8 cellular contexts compared by ENCODE assay signal in genomic region chr12:116737774-116738657, GRCh38. TPM values are rescaled to one million over a fixed set of nuclear protein-coding genes. Genes with fewer than 3 reads are reported as not detected.
DNase-seq lines count a peak whose midpoint lies in the region; ATAC-seq lines count a peak whose summit lies in the region.

Gene RNFT2, plus strand, starts transcription at chr12:116738315. Its CDS starts 2,183 bp downstream, at chr12:116740498.
Gene SPRING1, minus strand, starts transcription at chr12:116738069. Its CDS starts 169 bp downstream, at chr12:116737900.

- peak; percentile 96 for DNase-seq in DMS153 treated with DMSO at 0.1 percent for 48 hours (lab: John Stamatoyannopoulos, UW; ENCODE audit: unreplicated experiment)
- peak; percentile 50 for DNase-seq in OCI-M2 (lab: John Stamatoyannopoulos, UW; ENCODE audit: unreplicated experiment)
- DNase-seq in activated T-cell treated with anti-CD3 and anti-CD28 coated beads, Interleukin-2, amount 50 U/mL, for 1 hour: peak; percentile 98
- DNase-seq in stimulated activated CD8-positive, alpha-beta memory T cell treated with anti-CD3 and anti-CD28 coated beads, Interleukin-7, amount 100 ng/mL, for 1 hour (ENCODE audit: low read depth in 2 of 2): peak; percentile 96 to 99

- H3K4me1 Mint-ChIP-seq in IgD-negative memory B cell: peaks cover 22 to 33% (median 27%) of the 10 kb centered on the region in 3 donors

- 0% methylated on average over 38 to 80 of the region's 80 CpGs for WGBS in esophagus, 2 donors

- H3K27me3 ChIP-seq in esophagus (ENCODE audit: control insufficient read depth in 1 of 2, insufficient read depth in 2 of 2, low read length in 2 of 2) (no peaks in the 10 kb centered on the region), mucosa of stomach (ENCODE audit: control insufficient read depth, insufficient read depth, low read length) (no peaks in the 10 kb centered on the region)

- H3K36me3 ChIP-seq in esophagus (ENCODE audit: control insufficient read depth in 2 of 2, insufficient read depth in 2 of 2, low read length in 1 of 2) (no peaks in the 10 kb centered on the region), mucosa of stomach (ENCODE audit: control insufficient read depth, insufficient read depth, low read length) (no peaks in the 10 kb centered on the region)

- H3K36me3 Mint-ChIP-seq in IgD-negative memory B cell: peaks cover 7% of the 10 kb centered on the region

- ATAC-seq in GM21529 (IDR thresholded peaks at IDR 0.05; ENCODE audit: unreplicated experiment): peak; percentile 95

- H3K27ac ChIP-seq in esophagus (ENCODE audit: low read depth in 2 of 2, low read length in 1 of 2): peak within 1 kb of the TSS; percentile 53 to 75

- H3K9me3 Mint-ChIP-seq in IgD-negative memory B cell: no peaks in the 10 kb centered on the region

- H3K4me1 ChIP-seq in esophagus (ENCODE audit: control insufficient read depth in 2 of 2, insufficient read depth in 2 of 2, low read length in 1 of 2): peaks cover 0 to 8% of the 10 kb centered on the region in 2 donors
- peaks cover 4% of the 10 kb centered on the region for H3K4me1 ChIP-seq in mucosa of stomach (ENCODE audit: control insufficient read depth, insufficient read depth, low read length)

- peak within 1 kb of the TSS; percentile 92 for H3K9ac ChIP-seq in mucosa of stomach (ENCODE audit: low read length)

- H3K4me3 ChIP-seq in esophagus (ENCODE audit: low read depth in 1 of 2, low read length in 2 of 2) (peak within 1 kb of the TSS; percentile 65 to 97), mucosa of stomach (ENCODE audit: low read length) (peak within 1 kb of the TSS; percentile 81)

- no peaks in the 10 kb centered on the region for H3K9me3 ChIP-seq in esophagus (ENCODE audit: control insufficient read depth in 2 of 2, insufficient read depth in 1 of 2, low read depth in 1 of 2, low read length in 1 of 2)
- no peaks in the 10 kb centered on the region for H3K9me3 ChIP-seq in mucosa of stomach (ENCODE audit: control insufficient read depth, low read length)

- peaks cover 1% of the 10 kb centered on the region for H3K27me3 Mint-ChIP-seq in IgD-negative memory B cell

- H3K27ac Mint-ChIP-seq in IgD-negative memory B cell: peak within 1 kb of the TSS; percentile 90 to 93 (median 90)

- H3K4me3 Mint-ChIP-seq in IgD-negative memory B cell: peak within 1 kb of the TSS; percentile 95 to 99 (median 97)

RNA-seq across cellular contexts. Expression of gene RNFT2, which starts in this region (rescaled TPM):
- polyA plus RNA-seq in IgD-negative memory B cell (3.3 TPM), esophagus (under 1 TPM; 0.09 to 0.28 TPM)

RNA-seq across cellular contexts. Expression of gene SPRING1, which starts in this region (rescaled TPM):
- polyA plus RNA-seq in IgD-negative memory B cell (33.0 TPM), esophagus (10 to 100 TPM in 1 of 2 donors, 1 to 10 TPM in 1; 7.8 to 10.1 TPM)

Comparison
In these comparisons a context has a peak if more than half of its experiments do, and no peak if none do; other contexts are left out.
1. Peak in every context shown above with its lines: DNase-seq, ATAC-seq, H3K4me3 ChIP-seq and H3K27ac ChIP-seq.